Comparison of ENCODE assay signal across 1 cellular context in genomic region chr12:31973818-31974217, GRCh38.
TF ChIP-seq lines count a peak whose summit lies in the region.

No MANE protein-coding gene starts in this region.

TF ChIP-seq in HCT116, 20 proteins besides CTCF, POLR2A, EP300 and RAD21:
- TF ChIP-seq ZFX (IDR thresholded peaks at IDR 0.05) = no peak
- TF ChIP-seq TCF7L2 (IDR thresholded peaks at IDR 0.05; ENCODE audit: borderline replicate concordance, extremely low read depth, insufficient read depth, insufficient read length) = no peak
- no peak for TF ChIP-seq MAX (IDR thresholded peaks at IDR 0.05)
- TF ChIP-seq ATF3 (IDR thresholded peaks at IDR 0.05) = no peak
- TF ChIP-seq ZBTB33 (IDR thresholded peaks at IDR 0.05; ENCODE audit: extremely low read depth, insufficient replicate concordance, low read length) = no peak
- TF ChIP-seq FOSL1 (IDR thresholded peaks at IDR 0.05; ENCODE audit: low read depth) = no peak
- TF ChIP-seq SRF (IDR thresholded peaks at IDR 0.05; ENCODE audit: low read depth) = no peak
- TF ChIP-seq ZNF274 (IDR thresholded peaks at IDR 0.05; ENCODE audit: low read depth, low read length) = no peak
- no peak for TF ChIP-seq REST (IDR thresholded peaks at IDR 0.05; ENCODE audit: low read depth)
- no peak for TF ChIP-seq JUND (IDR thresholded peaks at IDR 0.05)
- no peak for TF ChIP-seq CBX3 (IDR thresholded peaks at IDR 0.05; ENCODE audit: low read depth)
